38 cellular contexts compared by ENCODE assay signal in the genomic region with DNA sequence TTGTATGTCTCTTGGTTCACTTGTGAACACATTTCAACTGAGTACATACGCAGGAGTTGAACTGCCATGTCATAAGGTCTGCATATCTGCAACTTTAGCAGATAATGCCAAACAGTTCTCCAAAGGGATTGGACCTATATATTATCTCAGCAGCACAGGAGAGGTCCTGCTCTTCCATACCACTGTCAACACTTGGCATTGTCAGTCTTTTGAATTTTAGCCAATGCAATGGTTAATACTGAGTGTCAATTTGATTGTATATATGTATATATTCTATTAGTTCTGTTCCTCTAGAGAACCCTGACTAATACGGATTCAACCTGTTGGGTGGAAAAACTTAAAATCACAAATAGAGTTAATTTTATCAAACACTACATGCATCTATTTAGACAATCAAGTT.
"Had no signal": no experiment of that assay in that cellular context is flagged by ENCODE, and none has a peak within 500 bp of the region (broad histone marks: within the 10 kb centered on the region; RNA-seq: fewer than 3 reads in every experiment).

No MANE protein-coding gene starts in this region.

- H3K4me3 Mint-ChIP-seq: activated B cell treated with CpG ODN at 0.5 μM for 24 hours; activated CD8-positive, alpha-beta T cell treated with anti-CD3 and anti-CD28 coated beads for 36 hours; activated naive CD4-positive, alpha-beta T cell treated with anti-CD3 and anti-CD28 coated beads, Interleukin-2, amount 10 ng/mL, durations not matched to agents 7 days and 5 days; activated naive CD4-positive, alpha-beta T cell treated with anti-CD3 and anti-CD28 coated beads, Interleukin-2, amount 50 U/mL, for 24 hours; activated naive CD8-positive, alpha-beta T cell; activated naive CD8-positive, alpha-beta T cell treated with anti-CD3 and anti-CD28 coated beads, Interleukin-2, amount 10 ng/mL, durations not matched to agents 7 days and 5 days; activated naive CD8-positive, alpha-beta T cell treated with anti-CD3 and anti-CD28 coated beads, Interleukin-2, amount 50 U/mL, for 24 hours; activated T-helper 1 cell treated with anti-CD3 and anti-CD28 coated beads, Interleukin-12 subunit alpha, Interleukin-12 subunit beta, Interleukin-2, Interleukin-4 antibody, amounts not matched to agents 30 ng/mL and 10 ng/mL and 1 ng/mL, durations not matched to agents 14 hours and 24 hours and 36 hours; brain; T-helper 1 cell treated with Interleukin-12 subunit alpha and Interleukin-12 subunit beta and Interleukin-4 antibody, amounts not matched to agents 30 μg/mL and 1 μg/mL, for 36 hours; T-helper 2 cell treated with Interferon-gamma antibody and Interleukin-4, amounts not matched to agents 5 μg/mL and 100 μg/mL, for 36 hours had no signal

- FAIRE-seq: bronchial epithelial cell, TTC549 had no signal

- H3K36me3 ChIP-seq: ascending aorta, cardiac muscle cell had no signal

- H3K4me3 ChIP-seq: ascending aorta, cardiac muscle cell had no signal

- H3K27me3 ChIP-seq: ascending aorta had no signal

- H3K9me3 Mint-ChIP-seq: activated B cell treated with CpG ODN at 0.5 μM for 24 hours; activated CD4-positive, alpha-beta memory T cell treated with anti-CD3 and anti-CD28 coated beads for 36 hours; activated CD8-positive, alpha-beta T cell treated with anti-CD3 and anti-CD28 coated beads for 36 hours; activated naive CD4-positive, alpha-beta T cell treated with anti-CD3 and anti-CD28 coated beads, Interleukin-2, amount 10 ng/mL, durations not matched to agents 7 days and 5 days; activated naive CD4-positive, alpha-beta T cell treated with anti-CD3 and anti-CD28 coated beads, Interleukin-2, amount 50 U/mL, for 24 hours; activated naive CD8-positive, alpha-beta T cell treated with anti-CD3 and anti-CD28 coated beads, Interleukin-2, amount 10 ng/mL, durations not matched to agents 7 days and 5 days; activated naive CD8-positive, alpha-beta T cell treated with anti-CD3 and anti-CD28 coated beads, Interleukin-2, amount 50 U/mL, for 24 hours; activated T-cell treated with anti-CD3 and anti-CD28 coated beads, Interleukin-2, amount 50 U/mL, for 4 hours; activated T-cell treated with anti-CD3 and anti-CD28 coated beads, Interleukin-2, amount 50 U/mL, for 72 hours; activated T-helper 1 cell treated with anti-CD3 and anti-CD28 coated beads, Interleukin-12 subunit alpha, Interleukin-12 subunit beta, Interleukin-2, Interleukin-4 antibody, amounts not matched to agents 30 ng/mL and 10 ng/mL and 1 ng/mL, durations not matched to agents 14 hours and 24 hours and 36 hours; activated T-helper 2 cell treated with anti-CD3 and anti-CD28 coated beads, Interferon-gamma antibody, Interleukin-2, Interleukin-4, amounts not matched to agents 10 μg/mL and 5 μg/mL and 100 μg/mL, durations not matched to agents 14 hours and 24 hours and 36 hours; brain; central memory CD8-positive, alpha-beta T cell; T-helper 1 cell treated with Interleukin-12 subunit alpha and Interleukin-12 subunit beta and Interleukin-4 antibody, amounts not matched to agents 30 μg/mL and 1 μg/mL, for 36 hours; T-helper 2 cell treated with Interferon-gamma antibody and Interleukin-4, amounts not matched to agents 5 μg/mL and 100 μg/mL, for 36 hours had no signal

- ATAC-seq: activated naive CD8-positive, alpha-beta T cell treated with anti-CD3 and anti-CD28 coated beads, Interleukin-2, amount 50 U/mL, for 24 hours; activated T-cell treated with anti-CD3 and anti-CD28 coated beads, Interleukin-2, amount 50 U/mL, for 4 hours had no signal

- H3K4me1 Mint-ChIP-seq: activated B cell treated with CpG ODN at 0.5 μM for 24 hours; activated naive CD4-positive, alpha-beta T cell treated with anti-CD3 and anti-CD28 coated beads, Interleukin-2, amount 10 ng/mL, durations not matched to agents 7 days and 5 days; activated naive CD8-positive, alpha-beta T cell treated with anti-CD3 and anti-CD28 coated beads, Interleukin-2, amount 10 ng/mL, durations not matched to agents 7 days and 5 days; brain had no signal

- H3K9me3 ChIP-seq: ascending aorta had no signal

- H3K27ac ChIP-seq: ascending aorta, cardiac muscle cell, VCaP had no signal

- H3K36me3 Mint-ChIP-seq: activated CD4-positive, alpha-beta memory T cell treated with anti-CD3 and anti-CD28 coated beads for 36 hours; activated naive CD4-positive, alpha-beta T cell treated with anti-CD3 and anti-CD28 coated beads, Interleukin-2, amount 10 ng/mL, durations not matched to agents 7 days and 5 days; activated naive CD4-positive, alpha-beta T cell treated with anti-CD3 and anti-CD28 coated beads, Interleukin-2, amount 50 U/mL, for 24 hours; activated naive CD8-positive, alpha-beta T cell; brain had no signal

- H3K27ac Mint-ChIP-seq: activated B cell treated with CpG ODN at 0.5 μM for 24 hours; activated naive CD4-positive, alpha-beta T cell treated with anti-CD3 and anti-CD28 coated beads, Interleukin-2, amount 10 ng/mL, durations not matched to agents 7 days and 5 days; activated naive CD4-positive, alpha-beta T cell treated with anti-CD3 and anti-CD28 coated beads, Interleukin-2, amount 50 U/mL, for 24 hours; activated naive CD8-positive, alpha-beta T cell; activated naive CD8-positive, alpha-beta T cell treated with anti-CD3 and anti-CD28 coated beads, Interleukin-2, amount 10 ng/mL, durations not matched to agents 7 days and 5 days; activated naive CD8-positive, alpha-beta T cell treated with anti-CD3 and anti-CD28 coated beads, Interleukin-2, amount 50 U/mL, for 24 hours; activated T-helper 1 cell treated with anti-CD3 and anti-CD28 coated beads, Interleukin-12 subunit alpha, Interleukin-12 subunit beta, Interleukin-2, Interleukin-4 antibody, amounts not matched to agents 30 ng/mL and 10 ng/mL and 1 ng/mL, durations not matched to agents 14 hours and 24 hours and 36 hours; activated T-helper 2 cell treated with anti-CD3 and anti-CD28 coated beads, Interferon-gamma antibody, Interleukin-2, Interleukin-4, amounts not matched to agents 10 μg/mL and 5 μg/mL and 100 μg/mL, durations not matched to agents 14 hours and 24 hours and 36 hours; brain; T-helper 1 cell treated with Interleukin-12 subunit alpha and Interleukin-12 subunit beta and Interleukin-4 antibody, amounts not matched to agents 30 μg/mL and 1 μg/mL, for 36 hours; T-helper 2 cell treated with Interferon-gamma antibody and Interleukin-4, amounts not matched to agents 5 μg/mL and 100 μg/mL, for 36 hours had no signal

- H3K27me3 Mint-ChIP-seq: activated B cell treated with CpG ODN at 0.5 μM for 24 hours; activated CD4-positive, alpha-beta memory T cell treated with anti-CD3 and anti-CD28 coated beads for 36 hours; activated CD8-positive, alpha-beta T cell treated with anti-CD3 and anti-CD28 coated beads for 36 hours; activated naive CD4-positive, alpha-beta T cell treated with anti-CD3 and anti-CD28 coated beads, Interleukin-2, amount 10 ng/mL, durations not matched to agents 7 days and 5 days; activated naive CD4-positive, alpha-beta T cell treated with anti-CD3 and anti-CD28 coated beads, Interleukin-2, amount 50 U/mL, for 24 hours; activated naive CD8-positive, alpha-beta T cell; activated naive CD8-positive, alpha-beta T cell treated with anti-CD3 and anti-CD28 coated beads, Interleukin-2, amount 50 U/mL, for 24 hours; brain; central memory CD8-positive, alpha-beta T cell had no signal

- DNase-seq: activated B cell treated with CpG ODN at 0.5 μM for 24 hours; activated CD4-positive, alpha-beta memory T cell treated with anti-CD3 and anti-CD28 coated beads for 36 hours; activated CD4-positive, alpha-beta T cell treated with anti-CD3 and anti-CD28 coated beads for 48 hours; activated CD4-positive, alpha-beta T cell treated with anti-CD3 and anti-CD28 coated beads, Interleukin-2, amount 50 U/mL, for 1 hour; activated CD4-positive, alpha-beta T cell treated with anti-CD3 and anti-CD28 coated beads, Interleukin-2, amount 50 U/mL, for 4 hours; activated CD4-positive, CD25-positive, alpha-beta regulatory T cell treated with anti-CD3 and anti-CD28 coated beads, Interleukin-2, amount 50 U/mL, for 72 hours; activated CD8-positive, alpha-beta memory T cell treated with anti-CD3 and anti-CD28 coated beads, Interleukin-2, amount 50 U/mL, for 4 hours; activated CD8-positive, alpha-beta T cell treated with anti-CD3 and anti-CD28 coated beads for 36 hours; activated effector memory CD4-positive, alpha-beta T cell treated with Interleukin-2 at 50 U/mL for 16 hours; activated gamma-delta T cell; activated naive CD4-positive, alpha-beta T cell treated with anti-CD3 and anti-CD28 coated beads, Interleukin-2, amount 10 ng/mL, durations not matched to agents 7 days and 5 days; activated naive CD4-positive, alpha-beta T cell treated with Interleukin-2 at 50 U/mL for 16 hours; activated naive CD8-positive, alpha-beta T cell treated with anti-CD3 and anti-CD28 coated beads, Interleukin-2, amount 10 ng/mL, durations not matched to agents 7 days and 5 days; activated naive CD8-positive, alpha-beta T cell treated with anti-CD3 and anti-CD28 coated beads, Interleukin-2, amount 50 U/mL, for 24 hours; activated T-cell treated with anti-CD3 and anti-CD28 coated beads for 4 hours; activated T-cell treated with anti-CD3 and anti-CD28 coated beads, Interleukin-2, amount 50 U/mL, for 1 hour; activated T-cell treated with anti-CD3 and anti-CD28 coated beads, Interleukin-2, amount 50 U/mL, for 4 hours; activated T-cell treated with anti-CD3 and anti-CD28 coated beads, Interleukin-2, amount 50 U/mL, for 72 hours; amygdala; anterior cingulate cortex; caudate nucleus; cerebellar nuclear complex; T-helper 1 cell; T-helper 2 cell; T-helper 9 cell had no signal

- H3K4me1 ChIP-seq: ascending aorta had no signal
